23 cellular contexts compared by ENCODE assay signal in the genomic region with DNA sequence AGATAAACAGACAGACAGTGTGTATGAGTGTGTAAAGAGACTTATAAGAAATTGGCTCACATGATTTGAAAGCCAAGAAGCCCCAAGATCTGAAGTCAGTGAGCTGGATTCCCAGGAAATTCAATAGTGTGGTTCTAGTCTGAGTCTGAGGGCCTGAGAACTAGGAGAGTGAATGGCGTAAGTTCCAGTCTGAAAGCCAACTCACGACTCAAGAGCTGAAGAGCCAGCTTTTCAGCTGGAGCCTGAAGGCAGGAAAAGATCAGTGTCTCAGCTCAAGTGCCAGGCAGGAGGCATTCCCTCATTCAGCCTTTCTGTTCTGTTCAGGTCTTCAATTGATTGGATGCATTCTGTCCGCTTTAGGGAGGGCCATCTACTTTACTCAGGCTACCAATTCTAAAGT.
"Had no signal": no experiment of that assay in that cellular context is flagged by ENCODE, and none has a peak within 500 bp of the region (broad histone marks: within the 10 kb centered on the region; RNA-seq: fewer than 3 reads in every experiment).

No MANE protein-coding gene starts in this region.

- H3K4me3 ChIP-seq: ascending aorta, tibial nerve, vagina had no signal

- H3K79me2 ChIP-seq: parathyroid adenoma had no signal

- DNase-seq: activated CD4-positive, CD25-positive, alpha-beta regulatory T cell treated with anti-CD3 and anti-CD28 coated beads, Interleukin-2, amount 50 U/mL, for 72 hours; activated CD8-positive, alpha-beta memory T cell treated with anti-CD3 and anti-CD28 coated beads for 24 hours; activated CD8-positive, alpha-beta memory T cell treated with anti-CD3 and anti-CD28 coated beads, Interleukin-2, amount 50 U/mL, for 48 hours; activated gamma-delta T cell; activated T-cell treated with anti-CD3 and anti-CD28 coated beads, Interleukin-2, amount 50 U/mL, for 72 hours; cerebellar nuclear complex; cortex of kidney; kidney; mesendoderm; naive thymus-derived CD8-positive, alpha-beta T cell; stimulated activated CD4-positive, alpha-beta T cell treated with anti-CD3 and anti-CD28 coated beads, Interleukin-12 subunit alpha, Interleukin-12 subunit beta, amount 100 ng/mL, for 4 hours; stimulated activated CD4-positive, alpha-beta T cell treated with anti-CD3 and anti-CD28 coated beads, Interleukin-1b, Interleukin-23, amount 100 ng/mL, for 48 hours; stimulated activated CD8-positive, alpha-beta memory T cell treated with anti-CD3 and anti-CD28 coated beads, Interleukin-4, amount 100 ng/mL, for 48 hours; stimulated activated naive CD4-positive, alpha-beta T cell; T-helper 2 cell had no signal

- H3K27me3 Mint-ChIP-seq: activated naive CD4-positive, alpha-beta T cell treated with anti-CD3 and anti-CD28 coated beads, Interleukin-2, amount 50 U/mL, for 24 hours had no signal

- H3K9me3 Mint-ChIP-seq: activated naive CD4-positive, alpha-beta T cell treated with anti-CD3 and anti-CD28 coated beads, Interleukin-2, amount 50 U/mL, for 24 hours; activated T-cell treated with anti-CD3 and anti-CD28 coated beads, Interleukin-2, amount 50 U/mL, for 72 hours; naive thymus-derived CD8-positive, alpha-beta T cell had no signal

- H3K27ac ChIP-seq: ascending aorta, neutrophil, parathyroid adenoma, tibial nerve, vagina, VCaP had no signal

- H3K9me3 ChIP-seq: ascending aorta, neutrophil, tibial nerve, vagina had no signal

- ATAC-seq: activated T-cell treated with anti-CD3 and anti-CD28 coated beads, Interleukin-2, amount 50 U/mL, for 72 hours; esophagus mucosa; naive thymus-derived CD8-positive, alpha-beta T cell had no signal

- H3K36me3 Mint-ChIP-seq: activated naive CD4-positive, alpha-beta T cell treated with anti-CD3 and anti-CD28 coated beads, Interleukin-2, amount 50 U/mL, for 24 hours; naive thymus-derived CD8-positive, alpha-beta T cell had no signal

- H3K27me3 ChIP-seq: ascending aorta, tibial nerve, vagina had no signal

- H3K27ac Mint-ChIP-seq: activated naive CD4-positive, alpha-beta T cell treated with anti-CD3 and anti-CD28 coated beads, Interleukin-2, amount 50 U/mL, for 24 hours; activated T-cell treated with anti-CD3 and anti-CD28 coated beads, Interleukin-2, amount 50 U/mL, for 72 hours; naive thymus-derived CD8-positive, alpha-beta T cell had no signal

- H3K9ac ChIP-seq: parathyroid adenoma had no signal

- H3K36me3 ChIP-seq: ascending aorta, neutrophil, tibial nerve, vagina had no signal

- H3K4me1 ChIP-seq: ascending aorta, parathyroid adenoma, vagina had no signal

- H2AFZ ChIP-seq: parathyroid adenoma had no signal

- H3K4me1 Mint-ChIP-seq: activated naive CD4-positive, alpha-beta T cell treated with anti-CD3 and anti-CD28 coated beads, Interleukin-2, amount 50 U/mL, for 24 hours; naive thymus-derived CD8-positive, alpha-beta T cell had no signal

- H3K4me3 Mint-ChIP-seq: activated naive CD4-positive, alpha-beta T cell treated with anti-CD3 and anti-CD28 coated beads, Interleukin-2, amount 50 U/mL, for 24 hours; activated T-cell treated with anti-CD3 and anti-CD28 coated beads, Interleukin-2, amount 50 U/mL, for 72 hours; naive thymus-derived CD8-positive, alpha-beta T cell had no signal
